31 cellular contexts compared by ENCODE assay signal in genomic region chrX:33161829-33162228, GRCh38. TPM values are rescaled to one million over a fixed set of nuclear protein-coding genes. Genes with fewer than 3 reads are reported as not detected.
A peak's percentile ranks its signal among the peaks of the same experiment; 100 is the strongest.
DNase-seq lines count a peak whose midpoint lies in the region; ATAC-seq and TF ChIP-seq lines count a peak whose summit lies in the region.
"Had no signal": no experiment of that assay in that cellular context is flagged by ENCODE, and none has a peak within 500 bp of the region (broad histone marks: within the 10 kb centered on the region; RNA-seq: fewer than 3 reads in every experiment).

No MANE protein-coding gene starts in this region.

- ATAC-seq in psoas muscle, result peak; percentile 65 to 75 (median 72)
- peak in 1 of 2 donors; percentile 60 for ATAC-seq in gastrocnemius medialis
- ATAC-seq in left lung, result no peak
- ATAC-seq: A549; CD8-positive, alpha-beta T cell had no signal

- H3K36me3 ChIP-seq in psoas muscle (ENCODE audit: insufficient read depth in 1 of 2, low read depth in 1 of 2) (no peaks in the 10 kb centered on the region), gastrocnemius medialis (no peaks in the 10 kb centered on the region), left lung (no peaks in the 10 kb centered on the region)
- H3K36me3 ChIP-seq: BE2C; BLaER1; BLaER1 treated with 17β-estradiol and CSF1 and Interleukin-3, amounts not matched to agents 10 nM and 100 nM had no signal

- peaks cover 4% of the 10 kb centered on the region for H3K4me1 ChIP-seq in psoas muscle
- peaks cover 0 to 11% of the 10 kb centered on the region in 2 donors for H3K4me1 ChIP-seq in gastrocnemius medialis
- no peaks in the 10 kb centered on the region for H3K4me1 ChIP-seq in left lung
- H3K4me1 ChIP-seq: A549, BE2C, Caco-2 had no signal

- intact Hi-C loops in psoas muscle (cut with DNase I), result loop anchor here in 1 of 2 donors (1.0 kb wide), 1 partner anchor 17 kb away; no protein-coding TSS in a partner anchor
- intact Hi-C loops in gastrocnemius medialis (cut with DNase I; ENCODE audit: low total_unique reads), result no loop called here
- intact Hi-C loops in left lung (cut with DNase I), result no loop called here

- peak; percentile 25 for DNase-seq in myocyte (ENCODE audit: low read depth)
- no peak for DNase-seq in psoas muscle
- DNase-seq in gastrocnemius medialis, result no peak
- DNase-seq in left lung, result no peak
- no peak for DNase-seq in Kasumi-1 (lab: John Stamatoyannopoulos, UW)
- no peak for DNase-seq in COLO829 (ENCODE audit: low spot score)
- DNase-seq: 8988T; ACHN; AML-193; BE2C; C1 segment of cervical spinal cord; Caco-2; Calu3; CD4-positive, alpha-beta memory T cell; CD4-positive, alpha-beta T cell; CD4-positive, CD25-positive, alpha-beta regulatory T cell; CD8-positive, alpha-beta memory T cell; CD8-positive, alpha-beta T cell; COR-L47; DMS 273 treated with DMSO at 0.1 percent for 48 hours; DMS153; DMS53; DMS79; DMS79 treated with DMSO at 0.1 percent for 48 hours; DND-41; EL had no signal

- no peak for TF ChIP-seq POLR2A in gastrocnemius medialis (IDR thresholded peaks at IDR 0.05)

- H3K27ac ChIP-seq in psoas muscle (peak overlapping the region; percentile 54), gastrocnemius medialis (peak overlapping the region in 3 of 4 donors; percentile 10 to 29 (median 21)), left lung (no peak overlapping the region)
- H3K27ac ChIP-seq: 22Rv1; A549; BLaER1; BLaER1 treated with 17β-estradiol and CSF1 and Interleukin-3, amounts not matched to agents 10 nM and 100 nM; C4-2B had no signal

- H3K4me3 ChIP-seq in psoas muscle (no peak overlapping the region), gastrocnemius medialis (no peak overlapping the region), left lung (no peak overlapping the region)
- H3K4me3 ChIP-seq: A549; BLaER1; BLaER1 treated with 17β-estradiol and CSF1 and Interleukin-3, amounts not matched to agents 10 nM and 100 nM had no signal

- in situ Hi-C loops in gastrocnemius medialis (cut with MboI; ENCODE audit: low sequenced_read_pairs in 4 of 4), result no loop called here

- TF ChIP-seq CTCF in psoas muscle (IDR thresholded peaks at IDR 0.05), result no peak
- TF ChIP-seq CTCF in gastrocnemius medialis (IDR thresholded peaks at IDR 0.05 in 4 of 5, conservative IDR thresholded peaks at IDR 0.05 in 1 of 5), result no peak
- no peak for TF ChIP-seq CTCF in left lung (IDR thresholded peaks at IDR 0.05)

- H3K9me3 ChIP-seq in psoas muscle, result no peaks in the 10 kb centered on the region
- no peaks in the 10 kb centered on the region for H3K9me3 ChIP-seq in gastrocnemius medialis
- H3K9me3 ChIP-seq in left lung, result no peaks in the 10 kb centered on the region
- H3K9me3 ChIP-seq: A549; BE2C; BLaER1; BLaER1 treated with 17β-estradiol and CSF1 and Interleukin-3, amounts not matched to agents 10 nM and 100 nM; Caco-2 had no signal

- H3K27me3 ChIP-seq in psoas muscle (ENCODE audit: insufficient read depth in 3 of 3, low read length in 2 of 3), result no peaks in the 10 kb centered on the region
- H3K27me3 ChIP-seq in gastrocnemius medialis, result no peaks in the 10 kb centered on the region
- no peaks in the 10 kb centered on the region for H3K27me3 ChIP-seq in left lung
- H3K27me3 ChIP-seq: BE2C had no signal

RNA-seq across cellular contexts. Expression of gene DMD, which starts 49.5 kb away (rescaled TPM):
- total RNA-seq in myocyte (116 and 123 TPM in 2 replicates), psoas muscle (100 to 1,000 TPM in 2 of 4 donors, 10 to 100 TPM in 2; 86.5 to 170 (median 120) TPM), gastrocnemius medialis (100 to 1,000 TPM in 2 of 4 donors, 10 to 100 TPM in 2; 53.5 to 201 (median 98.9) TPM), left lung (10 to 100 TPM; 16.6 to 17.2 TPM)
- 17.8 TPM for polyA plus RNA-seq in myocyte (2012)
- polyA plus RNA-seq in psoas muscle, result 10 to 100 TPM in 2 of 3 donors, 1 to 10 TPM in 1; 6.8 to 23.8 (median 23.1) TPM

Comparison
In these comparisons a context has a peak if more than half of its experiments do, and no peak if none do; other contexts are left out.
1. H3K27ac ChIP-seq: peak in psoas muscle (single experiment) and gastrocnemius medialis (3 of 4); none in left lung (0 of 2).